Comparison of ENCODE assay signal across 20 cellular contexts in the genomic region with DNA sequence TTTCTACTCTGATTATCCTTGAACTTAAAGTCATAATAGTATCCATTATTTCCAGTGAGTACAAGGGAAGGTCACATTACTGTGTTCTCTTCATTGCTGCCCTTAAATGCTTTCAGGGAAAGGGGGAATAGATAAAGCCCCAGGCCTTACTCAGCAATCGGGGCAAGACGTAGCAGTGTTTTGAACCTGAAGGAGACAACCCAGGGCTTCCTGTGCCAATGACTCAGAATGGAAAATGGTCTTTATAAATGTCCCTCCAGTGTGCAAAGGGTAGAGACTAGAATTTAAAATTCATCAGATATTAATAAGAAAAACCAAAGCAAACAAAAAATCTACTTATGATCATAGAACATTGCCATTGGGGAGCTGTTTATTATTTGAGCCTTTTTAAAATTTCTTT. TPM values are rescaled to one million over a fixed set of nuclear protein-coding genes. Genes with fewer than 3 reads are reported as not detected.
DNase-seq lines count a peak whose midpoint lies in the region; ATAC-seq and TF ChIP-seq lines count a peak whose summit lies in the region.
"Had no signal": no experiment of that assay in that cellular context is flagged by ENCODE, and none has a peak within 500 bp of the region (broad histone marks: within the 10 kb centered on the region; RNA-seq: fewer than 3 reads in every experiment).

No MANE protein-coding gene starts in this region.

- H3K4me3 Mint-ChIP-seq in stimulated activated naive CD8-positive, alpha-beta T cell treated with anti-CD3 and anti-CD28 coated beads, Interleukin-15, amount 100 ng/mL, for 72 hours = no peak overlapping the region
- no peak overlapping the region for H3K4me3 Mint-ChIP-seq in dendritic cell treated with granulocyte-macrophage colony-stimulating factor and Interleukin-4, amounts not matched to agents 40 ng/mL and 50 ng/mL, for 4 days
- H3K4me3 Mint-ChIP-seq in WTC11 = no peak overlapping the region
- H3K4me3 Mint-ChIP-seq: CD4-positive, CD25-positive, alpha-beta regulatory T cell; CD8-positive, alpha-beta T cell; GM23338; H9 had no signal

- H3K27ac Mint-ChIP-seq in stimulated activated naive CD8-positive, alpha-beta T cell treated with anti-CD3 and anti-CD28 coated beads, Interleukin-15, amount 100 ng/mL, for 72 hours = no peak overlapping the region
- peak overlapping the region; percentile 75 for H3K27ac Mint-ChIP-seq in dendritic cell treated with granulocyte-macrophage colony-stimulating factor and Interleukin-4, amounts not matched to agents 40 ng/mL and 50 ng/mL, for 4 days
- no peak overlapping the region for H3K27ac Mint-ChIP-seq in WTC11
- H3K27ac Mint-ChIP-seq: CD4-positive, CD25-positive, alpha-beta regulatory T cell; CD8-positive, alpha-beta T cell; GM23338; H9 had no signal

- POLR2A ChIA-PET in GM10248 (lab: Yijun Ruan, JAX) (no interaction called here), WTC11 (lab: Charles Lee) (no interaction called here)

- H3K9me3 Mint-ChIP-seq in stimulated activated naive CD8-positive, alpha-beta T cell treated with anti-CD3 and anti-CD28 coated beads, Interleukin-15, amount 100 ng/mL, for 72 hours = no peaks in the 10 kb centered on the region
- peaks cover under 1% of the 10 kb centered on the region for H3K9me3 Mint-ChIP-seq in dendritic cell treated with granulocyte-macrophage colony-stimulating factor and Interleukin-4, amounts not matched to agents 40 ng/mL and 50 ng/mL, for 4 days
- H3K9me3 Mint-ChIP-seq in WTC11 = peaks cover 37% of the 10 kb centered on the region
- H3K9me3 Mint-ChIP-seq: CD8-positive, alpha-beta T cell had no signal

- H3K36me3 Mint-ChIP-seq in dendritic cell treated with granulocyte-macrophage colony-stimulating factor and Interleukin-4, amounts not matched to agents 40 ng/mL and 50 ng/mL, for 4 days (ENCODE audit: low read depth) = no peaks in the 10 kb centered on the region
- H3K36me3 Mint-ChIP-seq in WTC11 = peaks cover 3% of the 10 kb centered on the region
- H3K36me3 Mint-ChIP-seq: CD4-positive, CD25-positive, alpha-beta regulatory T cell; CD8-positive, alpha-beta T cell had no signal

- ATAC-seq in stimulated activated naive CD8-positive, alpha-beta T cell treated with anti-CD3 and anti-CD28 coated beads, Interleukin-15, Interleukin-2, amounts not matched to agents 100 U/mL and 50 U/mL, for 24 hours = peak; percentile 65
- no peak for ATAC-seq in stimulated activated naive CD8-positive, alpha-beta T cell treated with anti-CD3 and anti-CD28 coated beads, Interleukin-15, amount 100 ng/mL, for 72 hours
- no peak for ATAC-seq in WTC11
- ATAC-seq: CD8-positive, alpha-beta T cell; GM23338; HCT116 had no signal

- in situ Hi-C loops in SK-MEL-5 (cut with HindIII; ENCODE audit: low pct_unique_long_range_greater_than_20kb, low sequenced_read_pairs) = no loop called here

- intact Hi-C loops in dendritic cell treated with granulocyte-macrophage colony-stimulating factor and Interleukin-4, amounts not matched to agents 40 ng/mL and 50 ng/mL, for 4 days (cut with micrococcal nuclease) = no loop called here

- H3K27me3 Mint-ChIP-seq in stimulated activated naive CD8-positive, alpha-beta T cell treated with anti-CD3 and anti-CD28 coated beads, Interleukin-15, amount 100 ng/mL, for 72 hours = no peaks in the 10 kb centered on the region
- H3K27me3 Mint-ChIP-seq in dendritic cell treated with granulocyte-macrophage colony-stimulating factor and Interleukin-4, amounts not matched to agents 40 ng/mL and 50 ng/mL, for 4 days = no peaks in the 10 kb centered on the region
- H3K27me3 Mint-ChIP-seq in WTC11 (ENCODE audit: low read depth) = peaks cover 4% of the 10 kb centered on the region; the same call in 1 of the 2 replicates

- H3K4me1 Mint-ChIP-seq in stimulated activated naive CD8-positive, alpha-beta T cell treated with anti-CD3 and anti-CD28 coated beads, Interleukin-15, amount 100 ng/mL, for 72 hours = peaks cover 6% of the 10 kb centered on the region
- peaks cover 22% of the 10 kb centered on the region for H3K4me1 Mint-ChIP-seq in dendritic cell treated with granulocyte-macrophage colony-stimulating factor and Interleukin-4, amounts not matched to agents 40 ng/mL and 50 ng/mL, for 4 days (ENCODE audit: low read depth)
- no peaks in the 10 kb centered on the region for H3K4me1 Mint-ChIP-seq in WTC11
- H3K4me1 Mint-ChIP-seq: CD4-positive, CD25-positive, alpha-beta regulatory T cell; GM23338; H9 had no signal

- CTCF ChIA-PET in GM10248 (lab: Yijun Ruan, JAX) = interaction anchor here (2.0 kb wide), 1 partner anchor 17 kb away, joined by 13 read pairs; no protein-coding TSS in a partner anchor
- CTCF ChIA-PET in WTC11 (lab: Charles Lee) = no interaction called here

- TF ChIP-seq CTCF in GM10248 (IDR thresholded peaks at IDR 0.05; ENCODE audit: control extremely low read depth, extremely low read depth, low read depth, missing control alignments) (no peak), WTC11 (IDR thresholded peaks at IDR 0.05) (no peak)

- DNase-seq in stimulated activated naive CD8-positive, alpha-beta T cell treated with anti-CD3 and anti-CD28 coated beads, Interleukin-15, Interleukin-2, amounts not matched to agents 100 U/mL and 50 U/mL, for 24 hours = no peak
- DNase-seq in stimulated activated naive CD8-positive, alpha-beta T cell treated with anti-CD3 and anti-CD28 coated beads, Interleukin-15, amount 100 ng/mL, for 72 hours = no peak
- DNase-seq in SK-MEL-5 (ENCODE audit: low read depth, low spot score) (peak; percentile 13), cerebellar cortex (ENCODE audit: low spot score) (no peak), GM10248 (ENCODE audit: extremely low spot score) (no peak), WTC11 (ENCODE audit: low spot score) (no peak)
- DNase-seq: C1 segment of cervical spinal cord; CD4-positive, CD25-positive, alpha-beta regulatory T cell; CD8-positive, alpha-beta T cell; DMS 273 treated with DMSO at 0.1 percent for 48 hours; DMS79; GDM1; H9 had no signal

TF ChIP-seq in WTC11, 78 proteins besides CTCF, POLR2A, EP300 and RAD21 (continues in another document):
- TF ChIP-seq TEAD1 (CRISPR knock-in tag; IDR thresholded peaks at IDR 0.05) (no peak), TEAD4 (CRISPR knock-in tag; IDR thresholded peaks at IDR 0.05) (no peak), RORB (CRISPR knock-in tag; IDR thresholded peaks at IDR 0.05) (no peak), ZNF138 (CRISPR knock-in tag; conservative IDR thresholded peaks at IDR 0.05) (no peak), NR3C1 (CRISPR knock-in tag; conservative IDR thresholded peaks at IDR 0.05; ENCODE audit: low read depth) (no peak), SMAD3 (CRISPR knock-in tag; IDR thresholded peaks at IDR 0.05; ENCODE audit: borderline replicate concordance) (no peak), MXD4 (CRISPR knock-in tag; IDR thresholded peaks at IDR 0.05; ENCODE audit: borderline replicate concordance) (no peak), CBFB (CRISPR knock-in tag; IDR thresholded peaks at IDR 0.05; ENCODE audit: low read depth) (no peak)
- TF ChIP-seq, protein P1, sequence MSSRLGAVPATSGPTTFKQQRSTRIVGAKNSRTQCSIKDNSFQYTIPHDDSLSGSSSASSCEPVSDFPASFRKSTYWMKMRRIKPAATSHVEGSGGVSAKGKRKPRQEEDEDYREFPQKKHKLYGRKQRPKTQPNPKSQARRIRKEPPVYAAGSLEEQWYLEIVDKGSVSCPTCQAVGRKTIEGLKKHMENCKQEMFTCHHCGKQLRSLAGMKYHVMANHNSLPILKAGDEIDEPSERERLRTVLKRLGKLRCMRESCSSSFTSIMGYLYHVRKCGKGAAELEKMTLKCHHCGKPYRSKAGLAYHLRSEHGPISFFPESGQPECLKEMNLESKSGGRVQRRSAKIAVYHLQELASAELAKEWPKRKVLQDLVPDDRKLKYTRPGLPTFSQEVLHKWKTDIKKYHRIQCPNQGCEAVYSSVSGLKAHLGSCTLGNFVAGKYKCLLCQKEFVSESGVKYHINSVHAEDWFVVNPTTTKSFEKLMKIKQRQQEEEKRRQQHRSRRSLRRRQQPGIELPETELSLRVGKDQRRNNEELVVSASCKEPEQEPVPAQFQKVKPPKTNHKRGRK (CRISPR knock-in tag; IDR thresholded peaks at IDR 0.05; ENCODE audit: borderline replicate concordance) = no peak
- TF ChIP-seq, protein P2, sequence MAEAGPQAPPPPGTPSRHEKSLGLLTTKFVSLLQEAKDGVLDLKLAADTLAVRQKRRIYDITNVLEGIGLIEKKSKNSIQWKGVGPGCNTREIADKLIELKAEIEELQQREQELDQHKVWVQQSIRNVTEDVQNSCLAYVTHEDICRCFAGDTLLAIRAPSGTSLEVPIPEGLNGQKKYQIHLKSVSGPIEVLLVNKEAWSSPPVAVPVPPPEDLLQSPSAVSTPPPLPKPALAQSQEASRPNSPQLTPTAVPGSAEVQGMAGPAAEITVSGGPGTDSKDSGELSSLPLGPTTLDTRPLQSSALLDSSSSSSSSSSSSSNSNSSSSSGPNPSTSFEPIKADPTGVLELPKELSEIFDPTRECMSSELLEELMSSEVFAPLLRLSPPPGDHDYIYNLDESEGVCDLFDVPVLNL (CRISPR knock-in tag; IDR thresholded peaks at IDR 0.05; ENCODE audit: borderline replicate concordance, low read depth) = no peak
- TF ChIP-seq, protein P3, sequence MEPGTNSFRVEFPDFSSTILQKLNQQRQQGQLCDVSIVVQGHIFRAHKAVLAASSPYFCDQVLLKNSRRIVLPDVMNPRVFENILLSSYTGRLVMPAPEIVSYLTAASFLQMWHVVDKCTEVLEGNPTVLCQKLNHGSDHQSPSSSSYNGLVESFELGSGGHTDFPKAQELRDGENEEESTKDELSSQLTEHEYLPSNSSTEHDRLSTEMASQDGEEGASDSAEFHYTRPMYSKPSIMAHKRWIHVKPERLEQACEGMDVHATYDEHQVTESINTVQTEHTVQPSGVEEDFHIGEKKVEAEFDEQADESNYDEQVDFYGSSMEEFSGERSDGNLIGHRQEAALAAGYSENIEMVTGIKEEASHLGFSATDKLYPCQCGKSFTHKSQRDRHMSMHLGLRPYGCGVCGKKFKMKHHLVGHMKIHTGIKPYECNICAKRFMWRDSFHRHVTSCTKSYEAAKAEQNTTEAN (CRISPR knock-in tag; IDR thresholded peaks at IDR 0.05) = no peak

RNA-seq across cellular contexts. Expression of a gene that starts 23.7 kb away (rescaled TPM):
- not detected in 2 replicates for total RNA-seq in SK-MEL-5 (2014; rRNA removed; shearing (Covaris generic))
- polyA plus RNA-seq in SK-MEL-5 (2015; cell fraction: cytosol; rRNA removed) = not detected in 2 replicates
- not detected in 2 replicates for polyA plus RNA-seq in SK-MEL-5 (2015; cell fraction: nucleus; rRNA removed)
- total RNA-seq in WTC11 (2021) = not detected in 3 replicates
- total RNA-seq: A172; A673; CD4-positive, CD25-positive, alpha-beta regulatory T cell; CD8-positive, alpha-beta T cell; GM23338; H4; H9 had no signal
- polyA plus RNA-seq: BJ; CD4-positive, CD25-positive, alpha-beta regulatory T cell; GM23338 had no signal

RNA-seq across cellular contexts. Expression of a gene that starts 44.8 kb away (rescaled TPM):
- total RNA-seq in SK-MEL-5 (2014; rRNA removed; shearing (Covaris generic)) = not detected in 2 replicates
- polyA plus RNA-seq in SK-MEL-5 (2015; cell fraction: cytosol; rRNA removed) = 0.05 TPM in 1 of 2 replicates, not detected in the other
- not detected in 2 replicates for polyA plus RNA-seq in SK-MEL-5 (2015; cell fraction: nucleus; rRNA removed)
- 2,375 to 2,595 TPM (median 2,468 TPM) in 3 replicates for total RNA-seq in WTC11 (2021)

Comparison
In these comparisons a context has a peak if more than half of its experiments do, and no peak if none do; other contexts are left out.
1. RNA of a gene that starts 44.8 kb away (total RNA-seq): 2,375 to 2,595 TPM in WTC11; not detected in SK-MEL-5; every median in the first group is over 1,000 times any median in the second.